23 cellular contexts compared by ENCODE assay signal in the genomic region with DNA sequence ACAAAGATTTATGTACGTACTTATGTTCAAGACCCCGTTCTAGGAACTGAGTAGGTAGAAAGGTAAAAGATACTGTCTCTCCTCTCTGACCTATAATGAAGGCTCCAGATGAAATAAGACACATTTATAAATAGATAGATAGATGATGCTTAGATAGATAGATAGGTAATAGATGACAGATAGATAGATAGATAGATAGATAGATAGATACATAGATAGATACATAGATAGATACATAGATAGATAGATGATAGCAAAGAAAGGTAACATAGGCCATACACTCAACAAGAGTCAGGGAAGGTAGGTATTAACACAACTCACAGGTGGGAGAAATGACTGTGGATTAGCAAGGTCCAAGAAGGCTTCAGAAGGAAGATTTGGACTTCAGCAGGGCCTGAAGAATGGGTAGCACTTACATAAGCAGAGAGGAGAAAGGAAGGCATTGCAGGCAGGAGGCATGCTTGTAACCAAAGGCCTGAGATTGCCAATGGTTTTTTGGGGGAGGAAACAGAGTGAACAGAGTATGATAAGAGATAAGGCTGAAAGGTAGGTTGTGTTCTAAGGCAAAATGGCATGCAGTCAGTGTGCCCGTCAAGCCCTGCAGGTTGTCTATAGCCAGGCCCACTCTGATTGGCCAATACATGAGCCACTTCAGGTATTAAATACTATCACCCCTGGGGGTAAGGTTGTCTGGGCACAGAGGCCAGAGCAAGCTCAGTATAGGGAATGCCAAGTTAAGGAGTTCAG. TPM values are rescaled to one million over a fixed set of nuclear protein-coding genes. Genes with fewer than 3 reads are reported as not detected.
DNase-seq lines count a peak whose midpoint lies in the region; ATAC-seq, FAIRE-seq and TF ChIP-seq lines count a peak whose summit lies in the region.
"Had no signal": no experiment of that assay in that cellular context is flagged by ENCODE, and none has a peak within 500 bp of the region (broad histone marks: within the 10 kb centered on the region; RNA-seq: fewer than 3 reads in every experiment).

No MANE protein-coding gene starts in this region.

- H3K4me3 ChIP-seq in K562 (no peak overlapping the region), endodermal cell (ENCODE audit: low read length) (no peak overlapping the region)
- H3K4me3 ChIP-seq: BLaER1 treated with 17β-estradiol and CSF1 and Interleukin-3, amounts not matched to agents 10 nM and 100 nM had no signal

- intact Hi-C loops in K562 (cut with micrococcal nuclease): no loop called here

- TF ChIP-seq CTCF in K562 (IDR thresholded peaks at IDR 0.05 in 2 of 3, conservative IDR thresholded peaks at IDR 0.05 in 1 of 3; ENCODE audit: insufficient read depth in 2 of 3, low read depth in 1 of 3, low read length in 3 of 3) (no peak), endodermal cell (conservative IDR thresholded peaks at IDR 0.05) (no peak), GM13976 (IDR thresholded peaks at IDR 0.05; ENCODE audit: borderline replicate concordance, control extremely low read depth, extremely low read depth, insufficient read depth, missing control alignments) (no peak)

- BruUV-seq in K562 (replicated peaks; lab: Mats Ljungman, UMichigan): no TSS peak

- TF ChIP-seq POLR2A in K562 (conservative IDR thresholded peaks at IDR 0.05): no peak

- no peak for TF ChIP-seq EP300 in K562 (IDR thresholded peaks at IDR 0.05; ENCODE audit: low read length)

- CTCF ChIA-PET in K562 (lab: Yijun Ruan, JAX; ENCODE audit: low intra/inter-chr PET ratio): no interaction called here

- H2AFZ ChIP-seq in K562 (ENCODE audit: low read depth, low read length): no peak overlapping the region

- WGBS in K562 (ENCODE audit: insufficient coverage, low coverage, missing lambda C conversion rate): 60% methylated on average over 3 of the region's 3 CpGs
- WGBS in endodermal cell (ENCODE audit: insufficient coverage in 1 of 2, insufficient read length in 1 of 2), 2 experiments: 87% methylated on average over 3 of the region's 3 CpGs; no CpG with 5 or more reads in 1 of the 2 experiments

- no peaks in the 10 kb centered on the region for H3K79me2 ChIP-seq in K562 (ENCODE audit: control insufficient read depth, insufficient read depth, low read length)

- H3K9ac ChIP-seq in K562 (ENCODE audit: insufficient read depth in 1 of 2, low read depth in 2 of 2, low read length in 2 of 2) (peak overlapping the region in 1 of 2 experiments; percentile 15; a peak in 1 of 4 replicates), endodermal cell (ENCODE audit: extremely low read depth, low read length, poor library complexity, severe bottlenecking) (no peak overlapping the region)
- H3K9ac ChIP-seq: BLaER1 treated with 17β-estradiol and CSF1 and Interleukin-3, amounts not matched to agents 10 nM and 100 nM had no signal

- no peaks in the 10 kb centered on the region for H3K9me3 ChIP-seq in K562 (replicated peaks; ENCODE audit: control insufficient read depth, insufficient read depth, low read depth, low read length)
- H3K9me3 ChIP-seq in endodermal cell (ENCODE audit: control insufficient read depth, low read length): no peaks in the 10 kb centered on the region
- H3K9me3 ChIP-seq: BLaER1 treated with 17β-estradiol and CSF1 and Interleukin-3, amounts not matched to agents 10 nM and 100 nM had no signal

- H3K4me3 Mint-ChIP-seq in T-helper 2 cell treated with Interferon-gamma antibody and Interleukin-4, amounts not matched to agents 5 μg/mL and 100 μg/mL, for 36 hours: no peak overlapping the region
- H3K4me3 Mint-ChIP-seq in endodermal cell: no peak overlapping the region
- H3K4me3 Mint-ChIP-seq: CD8-positive, alpha-beta T cell had no signal

- TF ChIP-seq RAD21 in K562 (CRISPR knock-in tag; conservative IDR thresholded peaks at IDR 0.05 in 1 of 2, IDR thresholded peaks at IDR 0.05 in 1 of 2): no peak

- H4K20me1 ChIP-seq in K562 (replicated peaks; ENCODE audit: control insufficient read depth, insufficient read depth, low read length): no peaks in the 10 kb centered on the region
- H4K20me1 ChIP-seq: BLaER1 treated with 17β-estradiol and CSF1 and Interleukin-3, amounts not matched to agents 10 nM and 100 nM had no signal

- H3K4me1 ChIP-seq in K562 (replicated peaks in 1 of 2; ENCODE audit: control insufficient read depth in 2 of 2, insufficient read depth in 2 of 2, low read length in 2 of 2) (peaks cover 12 to 18% of the 10 kb centered on the region in 2 experiments), endodermal cell (ENCODE audit: control insufficient read depth, insufficient read depth, low read length) (peaks cover 4% of the 10 kb centered on the region)

- no peak for FAIRE-seq in K562 (lab: Jason Lieb, UNC)
- FAIRE-seq: RCC 7860 had no signal

- ATAC-seq in K562 (peak; percentile 29), HG02970 (IDR thresholded peaks at IDR 0.05; ENCODE audit: low FRiP score, unreplicated experiment) (no peak)
- ATAC-seq: CD8-positive, alpha-beta T cell; Right ventricle myocardium inferior had no signal

- peak overlapping the region; percentile 17 for H3K27ac Mint-ChIP-seq in T-helper 2 cell treated with Interferon-gamma antibody and Interleukin-4, amounts not matched to agents 5 μg/mL and 100 μg/mL, for 36 hours
- H3K27ac Mint-ChIP-seq in endodermal cell: no peak overlapping the region
- H3K27ac Mint-ChIP-seq: CD8-positive, alpha-beta T cell had no signal

- POLR2A ChIA-PET in K562 (lab: Yijun Ruan, JAX): interaction anchor here (1.0 kb wide), 1 partner anchor 433 kb away, joined by 3 read pairs; no protein-coding TSS in a partner anchor

- DNase-seq in GF-D8 (lab: John Stamatoyannopoulos, UW): peak; percentile 78
- DNase-seq in HUDEP-2 (lab: John Stamatoyannopoulos, UW; ENCODE audit: unreplicated experiment in 76 of 76): peak in 52 of 76 experiments; percentile 16 to 83 (median 53)
- DNase-seq in T-helper 2 cell treated with Interferon-gamma antibody and Interleukin-4, amounts not matched to agents 5 μg/mL and 100 μg/mL, for 36 hours (ENCODE audit: low spot score): no peak
- DNase-seq in K562 (ENCODE audit: extremely low read depth in 1 of 4, low spot score in 3 of 4): peak in 2 of 4 experiments; percentile 32 to 42
- no peak for DNase-seq in endodermal cell
- no peak for DNase-seq in GM13976 (ENCODE audit: low spot score)
- no peak for DNase-seq in inferior parietal cortex (ENCODE audit: extremely low spot score)
- DNase-seq: ACHN; Calu3; CD8-positive, alpha-beta T cell; DMS153; H7; Kasumi-1; NCI-H1092; NCI-H1436; NCI-H187 treated with DMSO at 0.1 percent for 48 hours; NCI-H2107; NCI-H510A had no signal

- H3K9me3 Mint-ChIP-seq in T-helper 2 cell treated with Interferon-gamma antibody and Interleukin-4, amounts not matched to agents 5 μg/mL and 100 μg/mL, for 36 hours: no peaks in the 10 kb centered on the region
- no peaks in the 10 kb centered on the region for H3K9me3 Mint-ChIP-seq in endodermal cell
- H3K9me3 Mint-ChIP-seq: CD8-positive, alpha-beta T cell had no signal

- H3K4me2 ChIP-seq in K562 (ENCODE audit: insufficient read depth, low read length): no peak overlapping the region
- H3K4me2 ChIP-seq: BLaER1 treated with 17β-estradiol and CSF1 and Interleukin-3, amounts not matched to agents 10 nM and 100 nM had no signal

- H3K36me3 ChIP-seq in K562 (ENCODE audit: control insufficient read depth, insufficient read depth, low read length) (no peaks in the 10 kb centered on the region), endodermal cell (ENCODE audit: control insufficient read depth, insufficient read depth, low read length) (no peaks in the 10 kb centered on the region)
- H3K36me3 ChIP-seq: BLaER1 treated with 17β-estradiol and CSF1 and Interleukin-3, amounts not matched to agents 10 nM and 100 nM had no signal

- H3K36me3 Mint-ChIP-seq in T-helper 2 cell treated with Interferon-gamma antibody and Interleukin-4, amounts not matched to agents 5 μg/mL and 100 μg/mL, for 36 hours (ENCODE audit: low read depth): peaks cover 2% of the 10 kb centered on the region
- H3K36me3 Mint-ChIP-seq in endodermal cell (ENCODE audit: low read depth): no peaks in the 10 kb centered on the region
- H3K36me3 Mint-ChIP-seq: CD8-positive, alpha-beta T cell had no signal

- H3K27ac ChIP-seq in K562 (ENCODE audit: extremely low read depth, low read depth, low read length): no peak overlapping the region
- H3K27ac ChIP-seq in endodermal cell (ENCODE audit: low read depth, low read length): no peak overlapping the region
- H3K27ac ChIP-seq: BLaER1 treated with 17β-estradiol and CSF1 and Interleukin-3, amounts not matched to agents 10 nM and 100 nM had no signal

- H3K27me3 ChIP-seq in K562 (ENCODE audit: control insufficient read depth in 2 of 2, insufficient read depth in 2 of 2, low read length in 2 of 2) (no peaks in the 10 kb centered on the region), endodermal cell (ENCODE audit: control insufficient read depth, insufficient read depth, low read length, poor library complexity, severe bottlenecking) (peaks cover 8% of the 10 kb centered on the region)
- H3K27me3 ChIP-seq: BLaER1 treated with 17β-estradiol and CSF1 and Interleukin-3, amounts not matched to agents 10 nM and 100 nM had no signal

- H3K27me3 Mint-ChIP-seq in T-helper 2 cell treated with Interferon-gamma antibody and Interleukin-4, amounts not matched to agents 5 μg/mL and 100 μg/mL, for 36 hours (ENCODE audit: low read depth): no peaks in the 10 kb centered on the region
- peaks cover 14% of the 10 kb centered on the region for H3K27me3 Mint-ChIP-seq in endodermal cell (ENCODE audit: insufficient read depth)

- no peaks in the 10 kb centered on the region for H3K9me1 ChIP-seq in K562 (ENCODE audit: control insufficient read depth, insufficient read depth, low read length)

- in situ Hi-C loops in K562 (cut with MboI): no loop called here
- in situ Hi-C loops in GM13976 (cut with MboI; ENCODE audit: low sequenced_read_pairs, unreplicated experiment): no loop called here

- peaks cover 54% of the 10 kb centered on the region for H3K4me1 Mint-ChIP-seq in T-helper 2 cell treated with Interferon-gamma antibody and Interleukin-4, amounts not matched to agents 5 μg/mL and 100 μg/mL, for 36 hours (ENCODE audit: low read depth)
- peaks cover 8% of the 10 kb centered on the region for H3K4me1 Mint-ChIP-seq in endodermal cell

RNA-seq across cellular contexts. Expression of gene MYB, which starts 7.7 kb away (rescaled TPM):
- total RNA-seq in K562 (2011; cell fraction: chromatin; rRNA removed; ENCODE audit: low replicate concordance): 136 and 323 TPM in 2 replicates
- total RNA-seq in K562 (2011; cell fraction: nucleolus; rRNA removed): 63.7 and 97.6 TPM in 2 replicates
- total RNA-seq in K562 (2011; cell fraction: nucleoplasm; rRNA removed): 152 and 301 TPM in 2 replicates
- 116 and 117 TPM in 2 replicates for total RNA-seq in K562 (2014; rRNA removed)
- total RNA-seq in K562 (2014; rRNA removed; fragmentation: Illumina TruSeq; extraction: Trizol): 149 and 170 TPM in 2 replicates
- total RNA-seq in K562 (2015; rRNA removed; fragmentation: Illumina TruSeq; extraction: Trizol): 215 and 218 TPM in 2 replicates
- total RNA-seq in K562 (2021): 140 and 142 TPM in 2 replicates
- 82.6 and 94.1 TPM in 2 replicates for polyA plus RNA-seq in K562 (2011; rRNA removed)
- 49.6 and 73.2 TPM in 2 replicates for polyA plus RNA-seq in K562 (2011; cell fraction: cytosol; rRNA removed)
- polyA plus RNA-seq in K562 (2011; cell fraction: nucleus; rRNA removed): 131 and 141 TPM in 2 replicates
- polyA plus RNA-seq in K562 (2012): 106 and 145 TPM in 2 replicates
- polyA plus RNA-seq in K562 (2014; fragmentation: Illumina TruSeq; extraction: Trizol): 133 and 185 TPM in 2 replicates
- 10 to 100 TPM; 35.8 to 44.1 TPM for polyA plus RNA-seq in K562 (2014; fragmentation: Nextera tagmentation; extraction: Ambion mirVana)
- polyA plus RNA-seq in K562 (2014; rRNA removed): 153 and 155 TPM in 2 replicates
- 153 and 187 TPM in 2 replicates for polyA minus RNA-seq in K562 (2011; rRNA and poly(A)+ RNA removed)
- polyA minus RNA-seq in K562 (2011; cell fraction: cytosol; rRNA and poly(A)+ RNA removed): 73.2 and 75.5 TPM in 2 replicates
- polyA minus RNA-seq in K562 (2011; cell fraction: nucleus; rRNA and poly(A)+ RNA removed): 136 and 220 TPM in 2 replicates
- 1 to 10 TPM; 5.3 to 5.4 TPM for total RNA-seq in endodermal cell
- 3.3 TPM for polyA plus RNA-seq in endodermal cell (2013, experiment 1 of 2)
- polyA plus RNA-seq in endodermal cell (2013, experiment 2 of 2): 3.2 TPM
- total RNA-seq: G401 had no signal

Comparison
In these comparisons a context has a peak if more than half of its experiments do, and no peak if none do; other contexts are left out.
1. DNase-seq: peak in GF-D8 (single experiment) and HUDEP-2 (52 of 76); none in T-helper 2 cell treated with Interferon-gamma antibody and Interleukin-4, amounts not matched to agents 5 μg/mL and 100 μg/mL, for 36 hours (single experiment), endodermal cell (single experiment), GM13976 (single experiment) and inferior parietal cortex (single experiment).
2. RNA of gene MYB, which starts 7.7 kb away (total RNA-seq): 63.7 to 323 TPM in K562; 5.3 to 5.4 TPM in endodermal cell; every median in the first group is over 10 times any median in the second.